Comparison of ENCODE assay signal across 8 cellular contexts in the genomic region with DNA sequence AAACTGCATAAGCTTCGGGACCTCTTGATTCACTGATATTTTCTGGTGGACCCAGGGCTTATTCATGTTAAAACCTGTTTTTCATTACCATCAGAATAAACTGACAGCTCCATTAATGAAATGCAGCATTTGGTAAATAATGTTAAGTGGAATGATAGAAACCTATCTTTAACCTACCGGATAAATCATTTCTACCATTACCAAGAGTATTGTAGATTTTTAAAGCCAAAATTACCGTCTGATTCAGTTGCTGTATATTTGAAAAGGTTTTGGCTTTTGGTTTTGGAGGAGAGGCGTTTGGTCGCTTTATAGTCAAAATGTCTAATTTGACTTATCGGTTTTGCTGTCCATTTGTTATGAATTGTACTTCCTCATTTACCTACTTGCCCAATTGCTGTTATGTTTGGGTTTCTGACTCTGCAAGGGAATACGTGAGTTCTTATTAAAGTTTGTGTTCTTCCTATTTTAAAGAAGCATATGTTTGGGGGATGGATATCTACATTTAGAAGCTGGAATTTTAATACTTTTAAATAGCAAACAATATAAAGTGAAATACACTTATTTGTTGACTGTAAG. TPM values are rescaled to one million over a fixed set of nuclear protein-coding genes. Genes with fewer than 3 reads are reported as not detected.
DNase-seq lines count a peak whose midpoint lies in the region; ATAC-seq and TF ChIP-seq lines count a peak whose summit lies in the region.

No MANE protein-coding gene starts in this region.

- no peak for TF ChIP-seq POLR2A in NB4 (IDR thresholded peaks at IDR 0.05; ENCODE audit: extremely low read depth, insufficient read length)

- H3K27ac ChIP-seq in DND-41 (ENCODE audit: low read length) = peak overlapping the region; percentile 85

- no peak for ATAC-seq in DND-41 (ENCODE audit: insufficient read depth, low read depth)
- ATAC-seq in natural killer cell treated with Interleukin-12 subunit alpha and Interleukin-12 subunit beta and Interleukin-15 and Interleukin-18, amount 100 ng/mL, for 72 hours = no peak
- ATAC-seq in GM21423 (IDR thresholded peaks at IDR 0.05; ENCODE audit: unreplicated experiment) = no peak
- no peak for ATAC-seq in HG02678 (IDR thresholded peaks at IDR 0.05; ENCODE audit: unreplicated experiment)

- H3K4me1 Mint-ChIP-seq in chondrocyte (ENCODE audit: low read depth) = peaks cover 29% of the 10 kb centered on the region
- peaks cover 24 to 26% of the 10 kb centered on the region in 2 donors for H3K4me1 Mint-ChIP-seq in natural killer cell treated with Interleukin-12 subunit alpha and Interleukin-12 subunit beta and Interleukin-15 and Interleukin-18, amount 100 ng/mL, for 72 hours (ENCODE audit: low read depth in 2 of 2)

- DNase-seq in DND-41 (no peak), NB4 (ENCODE audit: low read depth) (peak; percentile 81), chondrocyte (ENCODE audit: low spot score) (no peak), DMS153 treated with DMSO at 0.1 percent for 48 hours (lab: John Stamatoyannopoulos, UW; ENCODE audit: unreplicated experiment) (no peak), DMS 273 treated with DMSO at 0.1 percent for 48 hours (lab: John Stamatoyannopoulos, UW) (no peak)
- DNase-seq in natural killer cell treated with Interleukin-12 subunit alpha and Interleukin-12 subunit beta and Interleukin-15 and Interleukin-18, amount 100 ng/mL, for 72 hours (ENCODE audit: low spot score) = no peak

- H3K9me3 Mint-ChIP-seq in chondrocyte (ENCODE audit: low read depth) = no peaks in the 10 kb centered on the region
- no peaks in the 10 kb centered on the region for H3K9me3 Mint-ChIP-seq in natural killer cell treated with Interleukin-12 subunit alpha and Interleukin-12 subunit beta and Interleukin-15 and Interleukin-18, amount 100 ng/mL, for 72 hours

- H3K4me1 ChIP-seq in DND-41 (ENCODE audit: insufficient read depth, low read length) = peaks cover 46% of the 10 kb centered on the region

- no peaks in the 10 kb centered on the region for H3K27me3 Mint-ChIP-seq in chondrocyte (ENCODE audit: low read depth)
- H3K27me3 Mint-ChIP-seq in natural killer cell treated with Interleukin-12 subunit alpha and Interleukin-12 subunit beta and Interleukin-15 and Interleukin-18, amount 100 ng/mL, for 72 hours = no peaks in the 10 kb centered on the region

- peak overlapping the region; percentile 96 for H3K4me3 Mint-ChIP-seq in chondrocyte (ENCODE audit: unreplicated experiment)
- peak overlapping the region; percentile 97 for H3K4me3 Mint-ChIP-seq in natural killer cell treated with Interleukin-12 subunit alpha and Interleukin-12 subunit beta and Interleukin-15 and Interleukin-18, amount 100 ng/mL, for 72 hours

- no peaks in the 10 kb centered on the region for H3K27me3 ChIP-seq in DND-41 (ENCODE audit: insufficient read depth, low read length, poor library complexity)

- H3K36me3 Mint-ChIP-seq in chondrocyte (ENCODE audit: low read depth) = peaks cover 2% of the 10 kb centered on the region
- peaks cover 6% of the 10 kb centered on the region for H3K36me3 Mint-ChIP-seq in natural killer cell treated with Interleukin-12 subunit alpha and Interleukin-12 subunit beta and Interleukin-15 and Interleukin-18, amount 100 ng/mL, for 72 hours

- peaks cover 38% of the 10 kb centered on the region for H3K79me2 ChIP-seq in DND-41 (ENCODE audit: insufficient read depth, low read length)

- TF ChIP-seq CTCF in DND-41 (IDR thresholded peaks at IDR 0.05; ENCODE audit: borderline replicate concordance, extremely low read depth, low read length, poor library complexity, severe bottlenecking) (no peak), NB4 (IDR thresholded peaks at IDR 0.05; ENCODE audit: low read depth, low read length) (no peak), chondrocyte (IDR thresholded peaks at IDR 0.05) (no peak)

- H3K27ac Mint-ChIP-seq in chondrocyte (ENCODE audit: unreplicated experiment) = no peak overlapping the region
- H3K27ac Mint-ChIP-seq in natural killer cell treated with Interleukin-12 subunit alpha and Interleukin-12 subunit beta and Interleukin-15 and Interleukin-18, amount 100 ng/mL, for 72 hours = peak overlapping the region; percentile 90 to 94

- H3K4me3 ChIP-seq in DND-41 (ENCODE audit: low read depth in 1 of 2, low read length in 2 of 2) (peak overlapping the region; percentile 33 to 72; a peak in 3 of 4 replicates), NB4 (ENCODE audit: low read depth, low read length) (peak overlapping the region; percentile 92)

- peaks cover 10% of the 10 kb centered on the region; the same call in 1 of the 2 replicates for H3K36me3 ChIP-seq in DND-41 (ENCODE audit: insufficient read depth, low read length)

- H2AFZ ChIP-seq in DND-41 (ENCODE audit: low read depth, low read length) = peak overlapping the region; percentile 91

- peak overlapping the region; percentile 59 for H3K9ac ChIP-seq in DND-41 (ENCODE audit: low read depth, low read length)

- H4K20me1 ChIP-seq in DND-41 (ENCODE audit: insufficient read depth, low read length) = peaks cover 31% of the 10 kb centered on the region

- peak overlapping the region; percentile 63 for H3K4me2 ChIP-seq in DND-41 (ENCODE audit: insufficient read depth, low read length)

- no peaks in the 10 kb centered on the region for H3K9me3 ChIP-seq in DND-41 (ENCODE audit: insufficient read depth, low read length, severe bottlenecking)

RNA-seq across cellular contexts. Expression of a gene that starts 1.1 kb away (rescaled TPM):
- total RNA-seq in chondrocyte = 65.6 to 75.1 TPM (median 70.6 TPM) in 3 replicates
- total RNA-seq in natural killer cell treated with Interleukin-12 subunit alpha and Interleukin-12 subunit beta and Interleukin-15 and Interleukin-18, amount 100 ng/mL, for 72 hours = 100 to 1,000 TPM in 1 of 2 donors, 10 to 100 TPM in 1; 86.4 to 103 TPM
